In genomic region chr18:72941001-72941400, GRCh38 we compare ENCODE assay signal across 10 cellular contexts.
"Had no signal": no experiment of that assay in that cellular context is flagged by ENCODE, and none has a peak within 500 bp of the region (broad histone marks: within the 10 kb centered on the region; RNA-seq: fewer than 3 reads in every experiment).

No MANE protein-coding gene starts in this region.

- ATAC-seq: activated CD8-positive, alpha-beta T cell treated with anti-CD3 and anti-CD28 coated beads, Interleukin-2, amount 10 ng/mL, durations not matched to agents 7 days and 5 days; gastrocnemius medialis; heart right ventricle; left ventricle myocardium superior had no signal

- DNase-seq: activated CD8-positive, alpha-beta memory T cell treated with anti-CD3 and anti-CD28 coated beads, Interleukin-2, amount 50 U/mL, for 48 hours; activated CD8-positive, alpha-beta T cell treated with anti-CD3 and anti-CD28 coated beads, Interleukin-2, amount 10 ng/mL, durations not matched to agents 7 days and 5 days; activated naive CD8-positive, alpha-beta T cell treated with anti-CD3 and anti-CD28 coated beads, Interleukin-2, amount 10 ng/mL, durations not matched to agents 7 days and 5 days; gastrocnemius medialis; heart right ventricle; left ventricle myocardium superior; nephron progenitor cell; stimulated activated CD4-positive, alpha-beta T cell treated with anti-CD3 and anti-CD28 coated beads, Interleukin-2, amount 100 ng/mL, for 48 hours; stimulated activated naive CD4-positive, alpha-beta T cell treated with Interleukin-2 at 50 U/mL for 16 hours; trophoblast cell had no signal
